In the genomic region with DNA sequence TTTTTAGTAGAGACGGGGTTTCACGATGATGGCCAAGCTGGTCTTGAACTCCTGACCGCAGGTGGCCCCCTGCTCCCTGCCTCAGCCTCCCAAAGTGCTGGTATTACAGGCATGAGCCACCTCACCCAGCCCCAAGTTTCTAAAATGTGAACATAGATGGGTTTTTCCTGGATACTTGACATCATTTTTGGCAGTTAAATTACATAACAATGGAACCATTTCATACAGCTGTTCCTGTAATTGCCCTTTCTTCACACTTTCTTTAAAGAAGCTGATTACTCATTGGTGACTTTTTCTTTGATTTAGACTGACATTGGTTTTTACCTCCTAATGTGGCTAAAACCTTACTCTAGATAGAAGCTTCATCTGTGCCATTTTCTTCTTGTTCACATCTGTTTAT, we compare ENCODE assay signal across 18 cellular contexts. TPM values are rescaled to one million over a fixed set of nuclear protein-coding genes. Genes with fewer than 3 reads are reported as not detected.
DNase-seq lines count a peak whose midpoint lies in the region; ATAC-seq lines count a peak whose summit lies in the region.
"Had no signal": no experiment of that assay in that cellular context is flagged by ENCODE, and none has a peak within 500 bp of the region (broad histone marks: within the 10 kb centered on the region; RNA-seq: fewer than 3 reads in every experiment).

No MANE protein-coding gene starts in this region.

- no peaks in the 10 kb centered on the region for H3K9me3 Mint-ChIP-seq in stimulated activated naive CD8-positive, alpha-beta T cell treated with anti-CD3 and anti-CD28 coated beads, Interleukin-15, Interleukin-2, amounts not matched to agents 100 ng/mL and 50 ng/mL, for 24 hours
- H3K9me3 Mint-ChIP-seq in activated T-helper 1 cell treated with anti-CD3 and anti-CD28 coated beads, Interleukin-12 subunit alpha, Interleukin-12 subunit beta, Interleukin-2, Interleukin-4 antibody, amounts not matched to agents 30 ng/mL and 10 ng/mL and 1 ng/mL, durations not matched to agents 14 hours and 24 hours and 36 hours, result no peaks in the 10 kb centered on the region
- no peaks in the 10 kb centered on the region for H3K9me3 Mint-ChIP-seq in stimulated activated naive B cell treated with anti-CD40 and anti-IgM and Interleukin-4, amounts not matched to agents 10 μg/mL and 1 μg/mL and 100 μg/mL, for 72 hours

- H3K27ac Mint-ChIP-seq in stimulated activated naive CD8-positive, alpha-beta T cell treated with anti-CD3 and anti-CD28 coated beads, Interleukin-15, Interleukin-2, amounts not matched to agents 100 ng/mL and 50 ng/mL, for 24 hours, result peak overlapping the region; percentile 76
- peak overlapping the region; percentile 52 for H3K27ac Mint-ChIP-seq in activated T-helper 1 cell treated with anti-CD3 and anti-CD28 coated beads, Interleukin-12 subunit alpha, Interleukin-12 subunit beta, Interleukin-2, Interleukin-4 antibody, amounts not matched to agents 30 ng/mL and 10 ng/mL and 1 ng/mL, durations not matched to agents 14 hours and 24 hours and 36 hours
- no peak overlapping the region for H3K27ac Mint-ChIP-seq in stimulated activated naive B cell treated with anti-CD40 and anti-IgM and Interleukin-4, amounts not matched to agents 10 μg/mL and 1 μg/mL and 100 μg/mL, for 72 hours
- H3K27ac Mint-ChIP-seq: B cell had no signal

- peaks cover 60% of the 10 kb centered on the region for H3K36me3 Mint-ChIP-seq in stimulated activated naive CD8-positive, alpha-beta T cell treated with anti-CD3 and anti-CD28 coated beads, Interleukin-15, Interleukin-2, amounts not matched to agents 100 ng/mL and 50 ng/mL, for 24 hours (ENCODE audit: low read depth)
- H3K36me3 Mint-ChIP-seq in activated T-helper 1 cell treated with anti-CD3 and anti-CD28 coated beads, Interleukin-12 subunit alpha, Interleukin-12 subunit beta, Interleukin-2, Interleukin-4 antibody, amounts not matched to agents 30 ng/mL and 10 ng/mL and 1 ng/mL, durations not matched to agents 14 hours and 24 hours and 36 hours (ENCODE audit: low read depth), result peaks cover 43% of the 10 kb centered on the region
- peaks cover 20 to 35% of the 10 kb centered on the region in 2 donors for H3K36me3 Mint-ChIP-seq in stimulated activated naive B cell treated with anti-CD40 and anti-IgM and Interleukin-4, amounts not matched to agents 10 μg/mL and 1 μg/mL and 100 μg/mL, for 72 hours

- peaks cover 62% of the 10 kb centered on the region for H3K4me1 Mint-ChIP-seq in stimulated activated naive CD8-positive, alpha-beta T cell treated with anti-CD3 and anti-CD28 coated beads, Interleukin-15, Interleukin-2, amounts not matched to agents 100 ng/mL and 50 ng/mL, for 24 hours (ENCODE audit: low read depth)
- H3K4me1 Mint-ChIP-seq in activated T-helper 1 cell treated with anti-CD3 and anti-CD28 coated beads, Interleukin-12 subunit alpha, Interleukin-12 subunit beta, Interleukin-2, Interleukin-4 antibody, amounts not matched to agents 30 ng/mL and 10 ng/mL and 1 ng/mL, durations not matched to agents 14 hours and 24 hours and 36 hours (ENCODE audit: low read depth), result peaks cover 71% of the 10 kb centered on the region
- H3K4me1 Mint-ChIP-seq in stimulated activated naive B cell treated with anti-CD40 and anti-IgM and Interleukin-4, amounts not matched to agents 10 μg/mL and 1 μg/mL and 100 μg/mL, for 72 hours, result peaks cover 11 to 31% of the 10 kb centered on the region in 2 donors

- intact Hi-C loops in activated T-helper 1 cell treated with anti-CD3 and anti-CD28 coated beads, Interleukin-12 subunit alpha, Interleukin-12 subunit beta, Interleukin-2, Interleukin-4 antibody, amounts not matched to agents 30 ng/mL and 10 ng/mL and 1 ng/mL, durations not matched to agents 14 hours and 24 hours and 36 hours (cut with micrococcal nuclease), result loop anchor here (10.0 kb wide), 1 partner anchor 404 kb away; a partner anchor contains a TSS

- H3K4me3 Mint-ChIP-seq in stimulated activated naive CD8-positive, alpha-beta T cell treated with anti-CD3 and anti-CD28 coated beads, Interleukin-15, Interleukin-2, amounts not matched to agents 100 ng/mL and 50 ng/mL, for 24 hours, result no peak overlapping the region
- H3K4me3 Mint-ChIP-seq in activated T-helper 1 cell treated with anti-CD3 and anti-CD28 coated beads, Interleukin-12 subunit alpha, Interleukin-12 subunit beta, Interleukin-2, Interleukin-4 antibody, amounts not matched to agents 30 ng/mL and 10 ng/mL and 1 ng/mL, durations not matched to agents 14 hours and 24 hours and 36 hours, result no peak overlapping the region
- H3K4me3 Mint-ChIP-seq in stimulated activated naive B cell treated with anti-CD40 and anti-IgM and Interleukin-4, amounts not matched to agents 10 μg/mL and 1 μg/mL and 100 μg/mL, for 72 hours, result no peak overlapping the region
- H3K4me3 Mint-ChIP-seq: B cell had no signal

- DNase-seq in stimulated activated naive CD8-positive, alpha-beta T cell treated with anti-CD3 and anti-CD28 coated beads, Interleukin-15, Interleukin-2, amounts not matched to agents 100 U/mL and 50 U/mL, for 24 hours, result no peak
- DNase-seq in activated T-helper 1 cell treated with anti-CD3 and anti-CD28 coated beads, Interleukin-12 subunit alpha, Interleukin-12 subunit beta, Interleukin-2, Interleukin-4 antibody, amounts not matched to agents 30 ng/mL and 10 ng/mL and 1 ng/mL, durations not matched to agents 14 hours and 24 hours and 36 hours (ENCODE audit: low spot score), result no peak
- DNase-seq in mesenteric fat pad (ENCODE audit: low spot score), result peak; percentile 16
- DNase-seq in stimulated activated naive B cell treated with anti-CD40 and anti-IgM and Interleukin-4, amounts not matched to agents 10 μg/mL and 1 μg/mL and 100 μg/mL, for 72 hours, result no peak
- DNase-seq in NCI-H1417 treated with DMSO at 0.1 percent for 48 hours (lab: John Stamatoyannopoulos, UW), result no peak
- DNase-seq: activated gamma-delta T cell; effector CD8-positive, alpha-beta T cell; foreskin melanocyte; Kasumi-1; NCI-H187; PC-9; psoas muscle had no signal

- no peak for ATAC-seq in stimulated activated naive CD8-positive, alpha-beta T cell treated with anti-CD3 and anti-CD28 coated beads, Interleukin-15, Interleukin-2, amounts not matched to agents 100 U/mL and 50 U/mL, for 24 hours
- ATAC-seq in stimulated activated naive B cell treated with anti-CD40 and anti-IgM and Interleukin-4, amounts not matched to agents 10 μg/mL and 1 μg/mL and 100 μg/mL, for 72 hours (replicated peaks), result no peak
- ATAC-seq in GM18517 (IDR thresholded peaks at IDR 0.05; ENCODE audit: unreplicated experiment) (no peak), GM21619 (IDR thresholded peaks at IDR 0.05; ENCODE audit: unreplicated experiment) (no peak)
- ATAC-seq: psoas muscle, SK-N-SH treated with all-trans-retinoic acid at 6 μM for 48 hours had no signal

- no peaks in the 10 kb centered on the region for H3K27me3 Mint-ChIP-seq in stimulated activated naive CD8-positive, alpha-beta T cell treated with anti-CD3 and anti-CD28 coated beads, Interleukin-15, Interleukin-2, amounts not matched to agents 100 ng/mL and 50 ng/mL, for 24 hours
- no peaks in the 10 kb centered on the region for H3K27me3 Mint-ChIP-seq in activated T-helper 1 cell treated with anti-CD3 and anti-CD28 coated beads, Interleukin-12 subunit alpha, Interleukin-12 subunit beta, Interleukin-2, Interleukin-4 antibody, amounts not matched to agents 30 ng/mL and 10 ng/mL and 1 ng/mL, durations not matched to agents 14 hours and 24 hours and 36 hours (ENCODE audit: insufficient read depth)
- H3K27me3 Mint-ChIP-seq in stimulated activated naive B cell treated with anti-CD40 and anti-IgM and Interleukin-4, amounts not matched to agents 10 μg/mL and 1 μg/mL and 100 μg/mL, for 72 hours, result no peaks in the 10 kb centered on the region
- H3K27me3 Mint-ChIP-seq: B cell had no signal

RNA-seq across cellular contexts. Expression of a gene that starts 5.9 kb away (rescaled TPM):
- total RNA-seq in activated T-helper 1 cell treated with anti-CD3 and anti-CD28 coated beads, Interleukin-12 subunit alpha, Interleukin-12 subunit beta, Interleukin-2, Interleukin-4 antibody, amounts not matched to agents 30 ng/mL and 10 ng/mL and 1 ng/mL, durations not matched to agents 14 hours and 24 hours and 36 hours, result 62.5 and 63.1 TPM in 2 replicates
- total RNA-seq in mesenteric fat pad, result 58.9 TPM

RNA-seq across cellular contexts. Expression of a gene that starts 28.3 kb away (rescaled TPM):
- 6.8 and 9.8 TPM in 2 replicates for total RNA-seq in activated T-helper 1 cell treated with anti-CD3 and anti-CD28 coated beads, Interleukin-12 subunit alpha, Interleukin-12 subunit beta, Interleukin-2, Interleukin-4 antibody, amounts not matched to agents 30 ng/mL and 10 ng/mL and 1 ng/mL, durations not matched to agents 14 hours and 24 hours and 36 hours
- total RNA-seq in mesenteric fat pad, result 10.2 TPM

RNA-seq across cellular contexts. Expression of a gene that starts 45.5 kb away (rescaled TPM):
- not detected in 2 replicates for total RNA-seq in activated T-helper 1 cell treated with anti-CD3 and anti-CD28 coated beads, Interleukin-12 subunit alpha, Interleukin-12 subunit beta, Interleukin-2, Interleukin-4 antibody, amounts not matched to agents 30 ng/mL and 10 ng/mL and 1 ng/mL, durations not matched to agents 14 hours and 24 hours and 36 hours
- total RNA-seq in mesenteric fat pad, result 76.2 TPM
- total RNA-seq: B cell, NCI-H460, PC-9 had no signal

Comparison
In these comparisons a context has a peak if more than half of its experiments do, and no peak if none do; other contexts are left out.
1. RNA of a gene that starts 45.5 kb away (total RNA-seq): 76.2 TPM in mesenteric fat pad (single experiment); not detected in activated T-helper 1 cell treated with anti-CD3 and anti-CD28 coated beads, Interleukin-12 subunit alpha, Interleukin-12 subunit beta, Interleukin-2, Interleukin-4 antibody, amounts not matched to agents 30 ng/mL and 10 ng/mL and 1 ng/mL, durations not matched to agents 14 hours and 24 hours and 36 hours; every median in the first group is over 10 times any median in the second.